8 cellular contexts compared by ENCODE assay signal in genomic region chr9:137028281-137029057, GRCh38. TPM values are rescaled to one million over a fixed set of nuclear protein-coding genes. Genes with fewer than 3 reads are reported as not detected.
DNase-seq lines count a peak whose midpoint lies in the region; ATAC-seq and TF ChIP-seq lines count a peak whose summit lies in the region.

No MANE protein-coding gene starts in this region.

- peaks cover 51% of the 10 kb centered on the region for H3K4me1 Mint-ChIP-seq in activated CD4-positive, alpha-beta memory T cell treated with anti-CD3 and anti-CD28 coated beads, Interleukin-2, amount 10 ng/mL, durations not matched to agents 7 days and 5 days
- peaks cover 42 to 47% of the 10 kb centered on the region in 2 donors for H3K4me1 Mint-ChIP-seq in effector memory CD8-positive, alpha-beta T cell (ENCODE audit: low read depth in 2 of 2)

- H3K9me3 ChIP-seq in mesodermal cell (ENCODE audit: control insufficient read depth, low read length), result no peaks in the 10 kb centered on the region

- DNase-seq in DMS79 (lab: John Stamatoyannopoulos, UW) (peak; percentile 16), HFF-Myc (ENCODE audit: extremely low read depth, low read depth) (no peak), NCI-H345 treated with DMSO at 0.1 percent for 48 hours (lab: John Stamatoyannopoulos, UW; ENCODE audit: unreplicated experiment) (peak; percentile 38), DMS114 treated with DMSO at 0.1 percent for 48 hours (lab: John Stamatoyannopoulos, UW; ENCODE audit: unreplicated experiment) (no peak)
- peak; percentile 76 for DNase-seq in activated CD4-positive, alpha-beta memory T cell treated with anti-CD3 and anti-CD28 coated beads, Interleukin-2, amount 10 ng/mL, durations not matched to agents 7 days and 5 days
- peak; percentile 55 to 66 (median 63) for DNase-seq in effector memory CD8-positive, alpha-beta T cell
- peak; percentile 51 to 52 for DNase-seq in stimulated activated CD8-positive, alpha-beta memory T cell treated with anti-CD3 and anti-CD28 coated beads, Interleukin-15, amount 100 ng/mL, for 48 hours (ENCODE audit: low read depth in 2 of 2)

- H3K4me1 ChIP-seq in mesodermal cell (ENCODE audit: control insufficient read depth, insufficient read depth, low read length, poor library complexity, severe bottlenecking), result no peaks in the 10 kb centered on the region

- peak; percentile 54 for ATAC-seq in effector memory CD8-positive, alpha-beta T cell (replicated peaks)

- peak overlapping the region; percentile 91 for H3K27ac Mint-ChIP-seq in activated CD4-positive, alpha-beta memory T cell treated with anti-CD3 and anti-CD28 coated beads, Interleukin-2, amount 10 ng/mL, durations not matched to agents 7 days and 5 days
- peak overlapping the region; percentile 31 to 93 for H3K27ac Mint-ChIP-seq in effector memory CD8-positive, alpha-beta T cell

- peaks cover 5% of the 10 kb centered on the region for H3K36me3 Mint-ChIP-seq in activated CD4-positive, alpha-beta memory T cell treated with anti-CD3 and anti-CD28 coated beads, Interleukin-2, amount 10 ng/mL, durations not matched to agents 7 days and 5 days (ENCODE audit: low read depth)
- peaks cover 36% of the 10 kb centered on the region for H3K36me3 Mint-ChIP-seq in effector memory CD8-positive, alpha-beta T cell (ENCODE audit: insufficient read depth)

- H3K27me3 Mint-ChIP-seq in activated CD4-positive, alpha-beta memory T cell treated with anti-CD3 and anti-CD28 coated beads, Interleukin-2, amount 10 ng/mL, durations not matched to agents 7 days and 5 days, result no peaks in the 10 kb centered on the region
- H3K27me3 Mint-ChIP-seq in effector memory CD8-positive, alpha-beta T cell, result no peaks in the 10 kb centered on the region

- H3K27ac ChIP-seq in mesodermal cell (ENCODE audit: low read depth, low read length, severe bottlenecking), result no peak overlapping the region

- WGBS in mesodermal cell (ENCODE audit: insufficient coverage in 2 of 2), 2 experiments, result 4 to 5% methylated on average over 72 to 88 of the region's 95 CpGs

- peak overlapping the region; percentile 76 for H3K4me3 Mint-ChIP-seq in activated CD4-positive, alpha-beta memory T cell treated with anti-CD3 and anti-CD28 coated beads, Interleukin-2, amount 10 ng/mL, durations not matched to agents 7 days and 5 days
- H3K4me3 Mint-ChIP-seq in effector memory CD8-positive, alpha-beta T cell, result peak overlapping the region; percentile 86 to 94

- POLR2A ChIA-PET in activated CD4-positive, alpha-beta memory T cell treated with anti-CD3 and anti-CD28 coated beads, Interleukin-2, amount 10 ng/mL, durations not matched to agents 7 days and 5 days (lab: Charles Lee), result interaction anchor here (0.5 to 2.9 kb wide), 10 partner anchors 9 to 301 kb away, joined by 3 to 15 read pairs (median 4); partner anchors contain the start of genes MAN1B1, NPDC1, PAXX and SAPCD2

- no peak for TF ChIP-seq CTCF in HFF-Myc (IDR thresholded peaks at IDR 0.05; ENCODE audit: low read depth, low read length, missing control alignments)

- H3K4me3 ChIP-seq in HFF-Myc (replicated peaks; ENCODE audit: low read depth, low read length) (peak overlapping the region; percentile 45), mesodermal cell (ENCODE audit: extremely low read depth, insufficient read depth, low read length, poor library complexity, severe bottlenecking) (peak overlapping the region; percentile 42)

- no peaks in the 10 kb centered on the region for H3K36me3 ChIP-seq in mesodermal cell (ENCODE audit: control insufficient read depth, insufficient read depth, low read length)

- CTCF ChIA-PET in activated CD4-positive, alpha-beta memory T cell treated with anti-CD3 and anti-CD28 coated beads, Interleukin-2, amount 10 ng/mL, durations not matched to agents 7 days and 5 days (lab: Charles Lee), result interaction anchor here (0.9 to 9.9 kb wide), 32 partner anchors 9 to 301 kb away, joined by 3 to 149 read pairs (median 8); partner anchors contain the start of genes AJM1, C8G, CLIC3 and FBXW5

- no peaks in the 10 kb centered on the region for H3K9me3 Mint-ChIP-seq in activated CD4-positive, alpha-beta memory T cell treated with anti-CD3 and anti-CD28 coated beads, Interleukin-2, amount 10 ng/mL, durations not matched to agents 7 days and 5 days
- H3K9me3 Mint-ChIP-seq in effector memory CD8-positive, alpha-beta T cell, result no peaks in the 10 kb centered on the region

RNA-seq across cellular contexts. Expression of gene ABCA2, which starts 0.4 kb away (rescaled TPM):
- 10 to 100 TPM; 55.5 to 65.9 TPM for total RNA-seq in activated CD4-positive, alpha-beta memory T cell treated with anti-CD3 and anti-CD28 coated beads, Interleukin-2, amount 10 ng/mL, durations not matched to agents 7 days and 5 days
- polyA plus RNA-seq in mesodermal cell (2013, experiment 1 of 2), result 28.1 TPM
- 18.0 TPM for polyA plus RNA-seq in mesodermal cell (2013, experiment 2 of 2)

RNA-seq across cellular contexts. Expression of gene FUT7, which starts 3.4 kb away (rescaled TPM):
- 10 to 100 TPM in 1 of 2 experiments, 1 to 10 TPM in 1; 9.9 to 10.4 TPM for total RNA-seq in activated CD4-positive, alpha-beta memory T cell treated with anti-CD3 and anti-CD28 coated beads, Interleukin-2, amount 10 ng/mL, durations not matched to agents 7 days and 5 days
- polyA plus RNA-seq in mesodermal cell (2013, experiment 1 of 2), result not detected
- polyA plus RNA-seq in mesodermal cell (2013, experiment 2 of 2), result not detected

RNA-seq across cellular contexts. Expression of gene NPDC1, which starts 17.5 kb away (rescaled TPM):
- 10 to 100 TPM; 82.8 to 89.2 TPM for total RNA-seq in activated CD4-positive, alpha-beta memory T cell treated with anti-CD3 and anti-CD28 coated beads, Interleukin-2, amount 10 ng/mL, durations not matched to agents 7 days and 5 days
- polyA plus RNA-seq in mesodermal cell (2013, experiment 1 of 2), result 64.4 TPM
- polyA plus RNA-seq in mesodermal cell (2013, experiment 2 of 2), result 43.8 TPM

RNA-seq across cellular contexts. Expression of gene ENTPD2, which starts 25.4 kb away (rescaled TPM):
- total RNA-seq in activated CD4-positive, alpha-beta memory T cell treated with anti-CD3 and anti-CD28 coated beads, Interleukin-2, amount 10 ng/mL, durations not matched to agents 7 days and 5 days, result under 1 TPM; 0.15 to 0.40 TPM
- polyA plus RNA-seq in mesodermal cell (2013, experiment 1 of 2), result 0.44 TPM
- not detected for polyA plus RNA-seq in mesodermal cell (2013, experiment 2 of 2)

RNA-seq across cellular contexts. Expression of gene CLIC3, which starts 32.1 kb away (rescaled TPM):
- 1 to 10 TPM; 3.7 to 4.9 TPM for total RNA-seq in activated CD4-positive, alpha-beta memory T cell treated with anti-CD3 and anti-CD28 coated beads, Interleukin-2, amount 10 ng/mL, durations not matched to agents 7 days and 5 days
- polyA plus RNA-seq in mesodermal cell (2013, experiment 1 of 2), result 0.29 TPM
- 0.51 TPM for polyA plus RNA-seq in mesodermal cell (2013, experiment 2 of 2)

Comparison
In these comparisons a context has a peak if more than half of its experiments do, and no peak if none do; other contexts are left out.
1. DNase-seq: peak in DMS79 (single experiment), NCI-H345 treated with DMSO at 0.1 percent for 48 hours (single experiment), activated CD4-positive, alpha-beta memory T cell treated with anti-CD3 and anti-CD28 coated beads, Interleukin-2, amount 10 ng/mL, durations not matched to agents 7 days and 5 days (single experiment), effector memory CD8-positive, alpha-beta T cell (3 of 3) and stimulated activated CD8-positive, alpha-beta memory T cell treated with anti-CD3 and anti-CD28 coated beads, Interleukin-15, amount 100 ng/mL, for 48 hours (2 of 2); none in HFF-Myc (single experiment) and DMS114 treated with DMSO at 0.1 percent for 48 hours (single experiment).